Comparison of ENCODE assay signal across 21 cellular contexts in the genomic region with DNA sequence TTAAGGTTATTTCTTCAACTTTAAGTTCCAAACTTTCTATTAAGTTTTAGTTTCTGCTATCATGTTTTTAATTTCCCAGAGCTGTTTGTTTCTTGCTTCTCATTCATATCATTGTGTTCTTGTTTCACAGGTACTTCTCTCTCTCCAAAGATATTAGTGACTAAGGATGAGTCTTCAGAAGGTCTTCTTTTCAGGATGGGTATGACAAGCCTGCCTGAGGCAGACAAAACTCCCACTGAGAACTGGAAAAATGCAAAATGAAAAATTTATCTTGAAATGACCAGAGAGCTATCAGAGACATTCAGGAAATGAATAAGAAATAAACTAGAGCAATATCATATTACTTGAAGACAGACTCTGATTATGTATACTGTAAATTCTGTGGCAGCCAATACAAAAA.
DNase-seq lines count a peak whose midpoint lies in the region; ATAC-seq and TF ChIP-seq lines count a peak whose summit lies in the region.
"Had no signal": no experiment of that assay in that cellular context is flagged by ENCODE, and none has a peak within 500 bp of the region (broad histone marks: within the 10 kb centered on the region; RNA-seq: fewer than 3 reads in every experiment).

No MANE protein-coding gene starts in this region.

- no peak overlapping the region for H3K4me3 Mint-ChIP-seq in activated T-cell treated with anti-CD3 and anti-CD28 coated beads, Interleukin-2, amount 50 U/mL, for 72 hours
- H3K4me3 Mint-ChIP-seq: B cell, CD14-positive monocyte had no signal

- peak overlapping the region; percentile 42 for H3K27ac ChIP-seq in epithelial cell of prostate
- H3K27ac ChIP-seq in OCI-LY7 (ENCODE audit: low read depth, low read length, poor library complexity, severe bottlenecking): no peak overlapping the region
- H3K27ac ChIP-seq: Peyer's patch, SJSA1 had no signal

- TF ChIP-seq CTCF in OCI-LY7 (conservative IDR thresholded peaks at IDR 0.05; ENCODE audit: low read length): no peak

- no TSS peak for BruUV-seq in OCI-LY7 (replicated peaks; lab: Mats Ljungman, UMichigan)

- no peaks in the 10 kb centered on the region for H3K9me3 ChIP-seq in OCI-LY7 (ENCODE audit: low read length)
- H3K9me3 ChIP-seq: Peyer's patch, SJSA1 had no signal

- H3K4me3 ChIP-seq in OCI-LY7 (ENCODE audit: low read depth, low read length, poor library complexity, severe bottlenecking): no peak overlapping the region
- H3K4me3 ChIP-seq: Peyer's patch, SJSA1 had no signal

- intact Hi-C loops in OCI-LY7 (cut with micrococcal nuclease; ENCODE audit: unreplicated experiment): no loop called here

- no peaks in the 10 kb centered on the region for H3K9me2 ChIP-seq in OCI-LY7 (ENCODE audit: insufficient read depth, low read length)

- no peak for DNase-seq in activated T-cell treated with anti-CD3 and anti-CD28 coated beads, Interleukin-2, amount 50 U/mL, for 72 hours
- no peak for DNase-seq in activated T-cell treated with anti-CD3 and anti-CD28 coated beads, Interleukin-2, amount 50 U/mL, for 48 hours
- DNase-seq in NCI-H226: peak; percentile 40
- DNase-seq in epithelial cell of prostate (ENCODE audit: low read depth, low spot score): peak; percentile 10
- no peak for DNase-seq in OCI-LY7 (ENCODE audit: low spot score)
- DNase-seq: 8988T; KG1; NCI-H1092 treated with DMSO at 0.1 percent for 48 hours; NCI-H1436 treated with DMSO at 0.1 percent for 48 hours; NCI-H1930; NCI-H2227 treated with DMSO at 0.1 percent for 48 hours; NCI-H524; NCI-H774; NK-92 treated with Interleukin-12 subunit alpha and Interleukin-12 subunit beta, amount 100 ng/mL, for 24 hours; Peyer's patch had no signal

- H3K4me1 Mint-ChIP-seq in activated T-cell treated with anti-CD3 and anti-CD28 coated beads, Interleukin-2, amount 50 U/mL, for 72 hours (ENCODE audit: low read depth): no peaks in the 10 kb centered on the region
- H3K4me1 Mint-ChIP-seq: B cell, CD14-positive monocyte had no signal

- H3K27ac Mint-ChIP-seq in activated T-cell treated with anti-CD3 and anti-CD28 coated beads, Interleukin-2, amount 50 U/mL, for 72 hours: peak overlapping the region; percentile 54
- H3K27ac Mint-ChIP-seq: B cell, CD14-positive monocyte had no signal

- H2AFZ ChIP-seq in OCI-LY7 (ENCODE audit: low read length): no peak overlapping the region

- H3K36me3 ChIP-seq in OCI-LY7 (ENCODE audit: insufficient read depth, low read length): no peaks in the 10 kb centered on the region
- H3K36me3 ChIP-seq: Peyer's patch, SJSA1 had no signal

- H3K79me2 ChIP-seq in OCI-LY7 (ENCODE audit: insufficient read depth, low read depth, low read length): no peaks in the 10 kb centered on the region

- H4K20me1 ChIP-seq in OCI-LY7 (ENCODE audit: insufficient read depth, low read length): no peaks in the 10 kb centered on the region

- POLR2A ChIA-PET in OCI-LY7 (lab: Charles Lee): no interaction called here

- H3K27me3 Mint-ChIP-seq in activated T-cell treated with anti-CD3 and anti-CD28 coated beads, Interleukin-2, amount 50 U/mL, for 72 hours (ENCODE audit: low read depth): no peaks in the 10 kb centered on the region
- H3K27me3 Mint-ChIP-seq: B cell had no signal

- ATAC-seq in activated T-cell treated with anti-CD3 and anti-CD28 coated beads, Interleukin-2, amount 50 U/mL, for 72 hours (replicated peaks in 1 of 2): no peak
- ATAC-seq in HG02678 (IDR thresholded peaks at IDR 0.05; ENCODE audit: unreplicated experiment) (no peak), HG03045 (IDR thresholded peaks at IDR 0.05; ENCODE audit: unreplicated experiment) (no peak)
- ATAC-seq: Right ventricle myocardium inferior had no signal

- no peak overlapping the region for H3K4me2 ChIP-seq in OCI-LY7 (ENCODE audit: low read length)

- H3K9me3 Mint-ChIP-seq in activated T-cell treated with anti-CD3 and anti-CD28 coated beads, Interleukin-2, amount 50 U/mL, for 72 hours: no peaks in the 10 kb centered on the region

- no peaks in the 10 kb centered on the region for H3K4me1 ChIP-seq in OCI-LY7 (ENCODE audit: insufficient read depth, low read length, poor library complexity, severe bottlenecking)
- H3K4me1 ChIP-seq: Peyer's patch had no signal

- CTCF ChIA-PET in OCI-LY7 (lab: Charles Lee; ENCODE audit: unreplicated experiment): no interaction called here

- H3K36me3 Mint-ChIP-seq in activated T-cell treated with anti-CD3 and anti-CD28 coated beads, Interleukin-2, amount 50 U/mL, for 72 hours (ENCODE audit: insufficient read depth in 2 of 2): no peaks in the 10 kb centered on the region
- H3K36me3 Mint-ChIP-seq: CD14-positive monocyte had no signal

Comparison
In these comparisons a context has a peak if more than half of its experiments do, and no peak if none do; other contexts are left out.
1. DNase-seq: peak in NCI-H226 (single experiment) and epithelial cell of prostate (single experiment); none in activated T-cell treated with anti-CD3 and anti-CD28 coated beads, Interleukin-2, amount 50 U/mL, for 72 hours (0 of 2), activated T-cell treated with anti-CD3 and anti-CD28 coated beads, Interleukin-2, amount 50 U/mL, for 48 hours (0 of 2) and OCI-LY7 (single experiment).